In genomic region chr17:66301864-66302741, GRCh38 we compare ENCODE assay signal across 8 cellular contexts.
A peak's percentile ranks its signal among the peaks of the same experiment; 100 is the strongest.
DNase-seq lines count a peak whose midpoint lies in the region; ATAC-seq and TF ChIP-seq lines count a peak whose summit lies in the region.

Gene PRKCA (plus strand): TSS chr17:66302613.

- ATAC-seq in activated CD4-positive, CD25-positive, alpha-beta regulatory T cell treated with anti-CD3 and anti-CD28 coated beads, Interleukin-2, amount 50 U/mL, for 24 hours = peak; percentile 69 to 70

- peak within 1 kb of the TSS; percentile 77 for H3K4me3 ChIP-seq in HFF-Myc (replicated peaks; ENCODE audit: low read depth, low read length)

- TF ChIP-seq CTCF in HFF-Myc (IDR thresholded peaks at IDR 0.05; ENCODE audit: low read depth, low read length, missing control alignments) = no peak

- DNase-seq in GM04504 (ENCODE audit: low read depth) (peak; percentile 49), HFF-Myc (ENCODE audit: extremely low read depth, low read depth) (no peak), NCI-H1417 treated with DMSO at 0.1 percent for 48 hours (lab: John Stamatoyannopoulos, UW) (peak; percentile 4), islet precursor cell (peak; percentile 83), KG1 (lab: John Stamatoyannopoulos, UW) (no peak)
- DNase-seq in central memory CD4-positive, alpha-beta T cell = peak; percentile 74
- DNase-seq in stimulated activated CD4-positive, alpha-beta T cell treated with anti-CD3 and anti-CD28 coated beads, Interleukin-12 subunit alpha, Interleukin-12 subunit beta, amount 100 ng/mL, for 24 hours (ENCODE audit: low read depth in 2 of 2) = peak; percentile 48 to 53

Comparison
In these comparisons a context has a peak if more than half of its experiments do, and no peak if none do; other contexts are left out.
1. DNase-seq: peak in GM04504 (single experiment), NCI-H1417 treated with DMSO at 0.1 percent for 48 hours (single experiment), central memory CD4-positive, alpha-beta T cell (single experiment), islet precursor cell (single experiment) and stimulated activated CD4-positive, alpha-beta T cell treated with anti-CD3 and anti-CD28 coated beads, Interleukin-12 subunit alpha, Interleukin-12 subunit beta, amount 100 ng/mL, for 24 hours (2 of 2); none in HFF-Myc (single experiment) and KG1 (single experiment).